Comparison of ENCODE assay signal across 8 cellular contexts in the genomic region with DNA sequence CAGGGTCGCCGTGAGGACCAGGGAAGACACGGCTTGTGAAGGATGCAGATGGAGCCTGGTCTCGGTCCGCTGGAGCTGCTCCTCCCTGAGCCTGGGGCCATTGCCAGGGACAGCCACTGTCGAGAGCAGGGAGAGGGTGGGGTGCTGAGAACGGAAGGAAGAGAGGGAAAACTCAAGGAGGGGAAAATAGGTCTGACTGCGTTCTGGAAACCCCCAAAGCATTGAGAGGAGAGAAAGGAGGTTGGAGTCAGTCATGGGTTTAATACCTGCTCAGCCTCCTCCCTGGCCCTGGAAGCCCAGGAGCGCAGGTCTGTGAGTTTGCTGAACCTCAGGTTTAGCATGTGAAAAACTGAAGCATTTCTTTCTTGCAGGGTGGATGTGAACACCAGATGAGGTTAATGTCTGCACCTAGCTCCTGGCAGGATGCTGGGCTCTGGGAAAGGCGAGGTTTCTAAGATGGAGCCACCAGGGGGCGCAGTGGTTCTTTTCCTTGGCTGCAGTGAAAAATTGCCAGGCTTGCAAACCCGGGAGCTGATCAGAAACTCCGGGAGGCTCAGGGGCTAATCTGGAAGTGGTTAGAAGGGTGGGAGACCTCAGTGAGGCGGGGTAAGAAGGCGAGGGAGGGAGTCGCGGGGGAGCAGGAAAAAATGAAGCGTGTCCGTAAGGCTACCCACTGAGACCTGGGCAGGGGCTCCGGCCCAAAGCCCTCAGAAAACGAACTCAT. TPM values are rescaled to one million over a fixed set of nuclear protein-coding genes. Genes with fewer than 3 reads are reported as not detected.
DNase-seq lines count a peak whose midpoint lies in the region; ATAC-seq and TF ChIP-seq lines count a peak whose summit lies in the region.

No MANE protein-coding gene starts in this region.

- ATAC-seq in gastroesophageal sphincter (no peak), GM19035 (IDR thresholded peaks at IDR 0.05; ENCODE audit: unreplicated experiment) (no peak)

- H3K27me3 Mint-ChIP-seq in osteocyte (ENCODE audit: unreplicated experiment) = peaks cover 19% of the 10 kb centered on the region

- intact Hi-C loops in transverse colon (cut with DNase I; ENCODE audit: low total_unique reads) = no loop called here

- no peaks in the 10 kb centered on the region for H3K36me3 Mint-ChIP-seq in osteocyte (ENCODE audit: unreplicated experiment)

- DNase-seq in DMS53 (lab: John Stamatoyannopoulos, UW) = peak; percentile 89
- peak; percentile 18 for DNase-seq in LNCaP clone FGC (ENCODE audit: low read depth)
- DNase-seq in SJCRH30 = peak; percentile 67 to 93
- DNase-seq in activated gamma-delta T cell treated with anti-CD3 and anti-CD28 coated beads, Interleukin-2, amount 50 U/mL, for 16 hours (ENCODE audit: low read depth) = peak; percentile 50
- peak; percentile 89 for DNase-seq in osteocyte (ENCODE audit: extremely low spot score, unreplicated experiment)
- DNase-seq in transverse colon = peak; percentile 78

- TF ChIP-seq CTCF in LNCaP clone FGC (IDR thresholded peaks at IDR 0.05; ENCODE audit: control insufficient read depth, extremely low read depth, insufficient read depth) (peak; percentile 68), gastroesophageal sphincter (IDR thresholded peaks at IDR 0.05) (peak; percentile 50 to 79 (median 66)), osteocyte (IDR thresholded peaks at IDR 0.05) (peak; percentile 86), transverse colon (IDR thresholded peaks at IDR 0.05) (peak; percentile 70 to 83 (median 78))

- H3K27ac Mint-ChIP-seq in osteocyte (ENCODE audit: unreplicated experiment) = no peak overlapping the region

- H3K9me3 ChIP-seq in SJCRH30 (replicated peaks) = no peaks in the 10 kb centered on the region
- H3K9me3 ChIP-seq in gastroesophageal sphincter = no peaks in the 10 kb centered on the region
- no peaks in the 10 kb centered on the region for H3K9me3 ChIP-seq in transverse colon

- in situ Hi-C loops in transverse colon (cut with MboI; ENCODE audit: low pct_ligation_motif_present in 1 of 4, low pct_unique_long_range_greater_than_20kb in 1 of 4, low sequenced_read_pairs in 3 of 4) = loop anchor here in 1 of 4 donors (10.0 kb wide), 1 partner anchor 503 kb away; no protein-coding TSS in a partner anchor

- H3K27ac ChIP-seq in SJCRH30 (no peak overlapping the region), gastroesophageal sphincter (no peak overlapping the region), transverse colon (no peak overlapping the region)

- peaks cover 6% of the 10 kb centered on the region for H3K4me1 Mint-ChIP-seq in osteocyte (ENCODE audit: unreplicated experiment)

- no peaks in the 10 kb centered on the region for H3K4me1 ChIP-seq in SJCRH30
- H3K4me1 ChIP-seq in gastroesophageal sphincter = peaks cover 0 to 5% (median 0%) of the 10 kb centered on the region in 3 donors
- no peaks in the 10 kb centered on the region for H3K4me1 ChIP-seq in transverse colon

- no peak for TF ChIP-seq POLR2A in gastroesophageal sphincter (IDR thresholded peaks at IDR 0.05)
- TF ChIP-seq POLR2A in transverse colon (IDR thresholded peaks at IDR 0.05) = no peak

- H3K9me3 Mint-ChIP-seq in osteocyte (ENCODE audit: unreplicated experiment) = no peaks in the 10 kb centered on the region

- no peaks in the 10 kb centered on the region for H3K27me3 ChIP-seq in SJCRH30
- H3K27me3 ChIP-seq in gastroesophageal sphincter = no peaks in the 10 kb centered on the region
- H3K27me3 ChIP-seq in transverse colon = no peaks in the 10 kb centered on the region

- H3K36me3 ChIP-seq in SJCRH30 (no peaks in the 10 kb centered on the region), gastroesophageal sphincter (no peaks in the 10 kb centered on the region), transverse colon (no peaks in the 10 kb centered on the region)

- TF ChIP-seq EP300 in gastroesophageal sphincter (IDR thresholded peaks at IDR 0.05) (no peak), transverse colon (IDR thresholded peaks at IDR 0.05; ENCODE audit: low read depth) (no peak)

- WGBS in gastroesophageal sphincter (ENCODE audit: low coverage in 1 of 2), 2 donors = 51 to 60% methylated on average over 8 to 17 of the region's 21 CpGs
- WGBS in transverse colon (ENCODE audit: low coverage in 1 of 2), 2 donors = 52 to 56% methylated on average over 18 to 21 of the region's 21 CpGs

- H3K4me3 Mint-ChIP-seq in osteocyte (ENCODE audit: unreplicated experiment) = no peak overlapping the region

- no peak overlapping the region for H3K4me3 ChIP-seq in LNCaP clone FGC (ENCODE audit: low read depth, low read length)
- H3K4me3 ChIP-seq in SJCRH30 = peak overlapping the region; percentile 9; the same call in 1 of the 2 replicates
- H3K4me3 ChIP-seq in gastroesophageal sphincter = no peak overlapping the region
- no peak overlapping the region for H3K4me3 ChIP-seq in transverse colon

RNA-seq across cellular contexts. Expression of a gene that starts 33.6 kb away (rescaled TPM):
- 23.1 and 33.3 TPM in 2 replicates for total RNA-seq in SJCRH30 (2014; rRNA removed; shearing (Covaris generic))
- total RNA-seq in gastroesophageal sphincter (10 to 100 TPM; 29.0 to 78.6 (median 44.4) TPM), osteocyte (31.8 and 34.7 TPM in 2 replicates), transverse colon (100 to 1,000 TPM in 1 of 4 donors, 10 to 100 TPM in 3; 22.7 to 100 (median 54.6) TPM)

RNA-seq across cellular contexts. Expression of a gene that starts 45.2 kb away (rescaled TPM):
- total RNA-seq in SJCRH30 (2014; rRNA removed; shearing (Covaris generic)) = 0.04 TPM in 1 of 2 replicates, not detected in the other
- total RNA-seq in gastroesophageal sphincter (under 1 TPM in 2 of 4 donors, not detected in 2; 0.04 to 0.54 TPM), osteocyte (not detected in 2 replicates), transverse colon (under 1 TPM in 2 of 4 donors, not detected in 2; under 0.01 to 0.16 TPM)

Comparison
In these comparisons a context has a peak if more than half of its experiments do, and no peak if none do; other contexts are left out.
1. DNase-seq: peak in every context shown above with its lines; median percentile 89 in DMS53; 89 in osteocyte; 80 in SJCRH30; 78 in transverse colon; 50 in activated gamma-delta T cell treated with anti-CD3 and anti-CD28 coated beads, Interleukin-2, amount 50 U/mL, for 16 hours; 18 in LNCaP clone FGC.